ENCODE assay signal across 8 cellular contexts in the genomic region with DNA sequence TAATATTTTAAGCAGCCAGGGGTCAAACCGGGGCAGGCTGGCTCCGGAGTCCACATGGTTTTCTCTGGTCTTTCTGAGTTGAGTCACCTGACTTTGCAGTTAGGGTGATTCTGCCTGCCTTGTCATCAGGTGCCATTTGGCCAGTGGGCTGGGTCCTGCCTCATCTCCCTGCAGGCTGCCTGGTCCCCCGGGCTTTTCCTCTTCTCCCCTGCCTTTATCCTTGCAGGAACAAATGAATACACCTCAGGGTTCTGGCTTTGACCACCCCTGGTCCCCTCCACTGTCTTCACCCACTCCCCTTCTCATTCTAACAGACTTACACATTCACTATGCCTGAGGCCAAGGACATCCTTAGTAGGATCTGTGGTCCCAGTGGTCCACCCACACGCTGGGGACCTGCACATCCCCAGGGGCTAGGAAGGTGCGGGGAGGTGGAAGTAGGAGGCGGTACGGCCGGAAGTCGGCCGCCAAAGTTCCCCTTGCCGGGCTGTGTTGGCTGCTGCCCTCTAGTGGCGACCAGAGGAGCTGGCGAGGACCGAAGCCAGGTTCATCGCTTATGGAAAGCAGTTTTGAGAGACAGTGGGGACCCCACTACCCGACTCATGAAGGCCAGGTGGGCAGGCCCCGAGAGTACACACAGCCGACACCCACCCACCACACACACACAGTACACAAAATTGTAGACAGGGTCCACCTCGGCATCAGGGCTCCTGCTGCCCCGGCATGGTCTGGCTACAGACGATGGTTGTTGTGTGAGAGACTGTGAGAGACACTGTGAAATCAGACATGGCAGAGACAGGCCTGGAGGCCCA. TPM values are rescaled to one million over a fixed set of nuclear protein-coding genes. Genes with fewer than 3 reads are reported as not detected.
DNase-seq lines count a peak whose midpoint lies in the region; ATAC-seq and TF ChIP-seq lines count a peak whose summit lies in the region.

No MANE protein-coding gene starts in this region.

- no peak overlapping the region for H3K18ac ChIP-seq in trophoblast cell (ENCODE audit: low read length)

- intact Hi-C loops in head of caudate nucleus (cut with DNase I): loop anchor here (5.0 kb wide), 1 partner anchor 66 kb away; a partner anchor contains a TSS

- peak; percentile 97 for TF ChIP-seq CTCF in type B pancreatic cell (conservative IDR thresholded peaks at IDR 0.05)

- H3K36me3 ChIP-seq in ES-I3 (ENCODE audit: insufficient read depth, low read length) (no peaks in the 10 kb centered on the region), trophoblast cell (ENCODE audit: control insufficient read depth in 1 of 2, insufficient read depth in 2 of 2, low read length in 2 of 2) (no peaks in the 10 kb centered on the region)

- H2AK5ac ChIP-seq in trophoblast cell (ENCODE audit: low read length): peak overlapping the region; percentile 6

- no peak overlapping the region for H2BK120ac ChIP-seq in trophoblast cell (ENCODE audit: insufficient read depth, low read length, poor library complexity)

- H3K4me2 ChIP-seq in trophoblast cell (ENCODE audit: low read length): peak overlapping the region; percentile 59

- H3K9ac ChIP-seq in ES-I3 (ENCODE audit: low read depth, low read length) (peak overlapping the region; percentile 21; the same call in 1 of the 2 replicates), trophoblast cell (ENCODE audit: low read length) (no peak overlapping the region)

- no peaks in the 10 kb centered on the region for H3K36me3 Mint-ChIP-seq in type B pancreatic cell

- no peak overlapping the region for H2BK12ac ChIP-seq in trophoblast cell (ENCODE audit: low read length)

- H3K27me3 Mint-ChIP-seq in type B pancreatic cell: peaks cover 15% of the 10 kb centered on the region

- no peaks in the 10 kb centered on the region for H3K79me2 ChIP-seq in trophoblast cell (ENCODE audit: control insufficient read depth, insufficient read depth, low read length, poor library complexity)

- no peak overlapping the region for H3K27ac Mint-ChIP-seq in type B pancreatic cell

- H3K9me3 Mint-ChIP-seq in type B pancreatic cell: no peaks in the 10 kb centered on the region

- peak overlapping the region; percentile 65 for H3K4me3 Mint-ChIP-seq in type B pancreatic cell

- no peak overlapping the region for H3K23ac ChIP-seq in trophoblast cell (ENCODE audit: low read length)

- no CpG with 5 or more reads among the region's 21 CpGs for WGBS in trophoblast cell (ENCODE audit: extremely low coverage, insufficient coverage, insufficient read length)

- ATAC-seq in GM21723 (IDR thresholded peaks at IDR 0.05; ENCODE audit: unreplicated experiment): peak; percentile 95

- H3K9me3 ChIP-seq in ES-I3 (ENCODE audit: control insufficient read depth, insufficient read depth, low read length) (no peaks in the 10 kb centered on the region), trophoblast cell (ENCODE audit: insufficient read depth, low read depth, low read length) (no peaks in the 10 kb centered on the region)

- H3K4me1 Mint-ChIP-seq in type B pancreatic cell (ENCODE audit: unreplicated experiment): peaks cover 4% of the 10 kb centered on the region

- peak overlapping the region; percentile 84 for H2AFZ ChIP-seq in trophoblast cell (ENCODE audit: insufficient read depth, low read length, poor library complexity)

- H2BK5ac ChIP-seq in trophoblast cell (ENCODE audit: low read depth, low read length, poor library complexity): no peak overlapping the region

- no peaks in the 10 kb centered on the region for H3K27me3 ChIP-seq in trophoblast cell (ENCODE audit: insufficient read depth, low read length)

- H3K14ac ChIP-seq in trophoblast cell (ENCODE audit: low read length): peak overlapping the region; percentile 18

- peak; percentile 78 for TF ChIP-seq POLR2A in Raji (IDR thresholded peaks at IDR 0.05; ENCODE audit: insufficient read depth, low read depth, low read length)

- H3K79me1 ChIP-seq in trophoblast cell (ENCODE audit: low read length): peaks cover 3% of the 10 kb centered on the region

- H3K4me3 ChIP-seq in trophoblast cell (ENCODE audit: low read depth, low read length): peak overlapping the region; percentile 49

- peak; percentile 62 for DNase-seq in KG1 (lab: John Stamatoyannopoulos, UW)
- peak; percentile 92 for DNase-seq in activated effector memory CD4-positive, alpha-beta T cell treated with anti-CD3 and anti-CD28 coated beads, Interleukin-2, amount 50 U/mL, for 16 hours
- peak; percentile 55 to 89 (median 78) for DNase-seq in head of caudate nucleus
- DNase-seq in trophoblast cell: peak; percentile 53 to 79
- DNase-seq in type B pancreatic cell (ENCODE audit: extremely low spot score, unreplicated experiment): peak; percentile 78

- peak overlapping the region; percentile 83 for H4K12ac ChIP-seq in trophoblast cell (ENCODE audit: low read depth, low read length)

- H4K8ac ChIP-seq in trophoblast cell (ENCODE audit: low read depth, low read length): peak overlapping the region; percentile 95

- H3K27ac ChIP-seq in trophoblast cell (ENCODE audit: low read depth, low read length): no peak overlapping the region

- no peak overlapping the region for H3K4ac ChIP-seq in trophoblast cell (ENCODE audit: low read depth, low read length)

- H4K91ac ChIP-seq in trophoblast cell (ENCODE audit: low read depth, low read length): peak overlapping the region; percentile 56

- H3K4me1 ChIP-seq in ES-I3 (ENCODE audit: insufficient read depth, low read length) (peaks cover 8% of the 10 kb centered on the region; the same call in 1 of the 2 replicates), trophoblast cell (ENCODE audit: control insufficient read depth in 1 of 2, insufficient read depth in 2 of 2, low read length in 2 of 2) (peaks cover 7 to 9% of the 10 kb centered on the region in 2 experiments)

RNA-seq across cellular contexts. Expression of a gene that starts 6.3 kb away (rescaled TPM):
- 44.4 and 47.5 TPM in 2 replicates for polyA plus RNA-seq in trophoblast cell (2013)
- 46.1 and 50.0 TPM in 2 replicates for total RNA-seq in type B pancreatic cell (ENCODE audit: low replicate concordance)

RNA-seq across cellular contexts. Expression of a gene that starts 22.6 kb away (rescaled TPM):
- polyA plus RNA-seq in trophoblast cell (2013): 0.73 and 0.86 TPM in 2 replicates
- 0.55 and 0.72 TPM in 2 replicates for total RNA-seq in type B pancreatic cell (ENCODE audit: low replicate concordance)
